In the genomic region with DNA sequence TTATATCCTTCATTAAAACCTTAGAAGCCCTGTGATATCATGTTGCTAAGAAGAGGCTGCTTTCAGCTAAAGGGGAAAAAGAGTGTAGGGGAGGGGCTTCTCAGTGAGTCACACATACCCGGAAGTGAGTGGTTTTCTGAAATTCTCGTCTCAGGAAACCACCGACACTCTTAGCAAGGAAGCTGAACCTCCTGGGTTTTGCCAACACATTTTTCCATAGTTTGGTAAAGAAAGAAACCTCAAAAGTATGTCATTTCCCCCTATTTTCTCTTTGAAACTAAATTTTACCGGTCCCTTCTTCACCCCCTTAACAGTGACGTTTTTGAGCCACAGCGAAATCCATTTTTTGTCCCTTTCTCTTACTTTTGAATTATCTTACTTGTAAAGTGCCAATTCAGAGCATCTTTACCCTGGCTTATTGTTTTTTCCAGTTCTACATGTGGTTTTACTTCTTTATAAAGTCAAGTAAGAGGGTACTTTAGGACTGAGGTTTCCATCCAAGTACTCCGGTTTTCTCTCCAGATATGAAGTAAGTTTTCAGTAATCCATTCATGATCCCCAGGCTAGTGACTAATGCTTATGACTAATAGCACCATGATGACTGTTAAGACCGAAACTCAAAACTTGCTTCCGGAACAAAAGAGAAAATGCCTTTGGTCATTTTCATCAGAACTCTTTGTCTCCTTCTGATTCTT, we compare ENCODE assay signal across 8 cellular contexts.
DNase-seq lines count a peak whose midpoint lies in the region; ATAC-seq and TF ChIP-seq lines count a peak whose summit lies in the region.

No MANE protein-coding gene starts in this region.

- H3K9me3 ChIP-seq in mucosa of rectum (ENCODE audit: control insufficient read depth in 2 of 2, low read length in 2 of 2) (no peaks in the 10 kb centered on the region), stomach (no peaks in the 10 kb centered on the region)

- H3K27me3 ChIP-seq in GM23338 (ENCODE audit: insufficient read depth) (no peaks in the 10 kb centered on the region), mucosa of rectum (ENCODE audit: control insufficient read depth in 2 of 2, insufficient read depth in 2 of 2, low read length in 2 of 2) (no peaks in the 10 kb centered on the region), stomach (no peaks in the 10 kb centered on the region)

- no peaks in the 10 kb centered on the region for H3F3A ChIP-seq in GM23338 (replicated peaks; ENCODE audit: low read depth)

- H3K36me3 Mint-ChIP-seq in GM23338 (ENCODE audit: low read depth): no peaks in the 10 kb centered on the region
- peaks cover 7% of the 10 kb centered on the region for H3K36me3 Mint-ChIP-seq in activated CD4-positive, alpha-beta T cell treated with anti-CD3 and anti-CD28 coated beads, Interleukin-2, amount 10 ng/mL, durations not matched to agents 24 days and 14 days (ENCODE audit: low read depth)

- 27 to 50% (median 36%) methylated on average over 9 of the region's 9 CpGs for WGBS in stomach, 5 donors

- no peak overlapping the region for H3K4me2 ChIP-seq in GM23338

- no peak for TF ChIP-seq EP300 in stomach (IDR thresholded peaks at IDR 0.05)

- no peak overlapping the region; the same call in 1 of the 2 replicates for H3K27ac Mint-ChIP-seq in GM23338
- peak overlapping the region; percentile 98 for H3K27ac Mint-ChIP-seq in activated CD4-positive, alpha-beta T cell treated with anti-CD3 and anti-CD28 coated beads, Interleukin-2, amount 10 ng/mL, durations not matched to agents 24 days and 14 days

- TF ChIP-seq POLR2A in stomach (IDR thresholded peaks at IDR 0.05): no peak

- DNase-seq in GF-D8 (lab: John Stamatoyannopoulos, UW): peak; percentile 72
- DNase-seq in GM23338 (ENCODE audit: low spot score): peak; percentile 40
- DNase-seq in LHCN-M2 (ENCODE audit: low read depth): peak; percentile 98
- DNase-seq in activated CD4-positive, alpha-beta T cell treated with anti-CD3 and anti-CD28 coated beads, Interleukin-2, amount 10 ng/mL, durations not matched to agents 24 days and 14 days: peak; percentile 91
- DNase-seq in effector CD4-positive, alpha-beta T cell: peak; percentile 54
- DNase-seq in stomach: no peak
- no peak for DNase-seq in posterior vena cava (ENCODE audit: low spot score)

- no peaks in the 10 kb centered on the region for H4K20me1 ChIP-seq in GM23338 (replicated peaks; ENCODE audit: insufficient read depth)

- H3K27ac ChIP-seq in GM23338 (ENCODE audit: low read depth) (no peak overlapping the region), mucosa of rectum (ENCODE audit: low read depth in 2 of 2, low read length in 2 of 2) (peak overlapping the region; percentile 78 to 82), stomach (peak overlapping the region in 4 of 5 donors; percentile 83 to 97 (median 88))

- intact Hi-C loops in activated CD4-positive, alpha-beta T cell treated with anti-CD3 and anti-CD28 coated beads, Interleukin-2, amount 10 ng/mL, durations not matched to agents 24 days and 14 days (cut with micrococcal nuclease): loop anchor here (1.0 to 10.0 kb wide), 10 partner anchors 41 to 1518 kb away; a partner anchor contains a TSS
- intact Hi-C loops in stomach (cut with DNase I; ENCODE audit: low total_unique reads) (no loop called here), posterior vena cava (cut with DNase I) (no loop called here)

- no peaks in the 10 kb centered on the region for H3K79me2 ChIP-seq in GM23338 (replicated peaks; ENCODE audit: insufficient read depth)

- no peaks in the 10 kb centered on the region for H3K9me3 Mint-ChIP-seq in GM23338
- H3K9me3 Mint-ChIP-seq in activated CD4-positive, alpha-beta T cell treated with anti-CD3 and anti-CD28 coated beads, Interleukin-2, amount 10 ng/mL, durations not matched to agents 24 days and 14 days: peaks cover 10% of the 10 kb centered on the region

- H3K4me1 ChIP-seq in GM23338 (ENCODE audit: insufficient read depth) (peaks cover 4% of the 10 kb centered on the region; the same call in 1 of the 2 replicates), mucosa of rectum (ENCODE audit: control insufficient read depth in 2 of 2, insufficient read depth in 2 of 2, low read length in 2 of 2) (peaks cover 4 to 8% of the 10 kb centered on the region in 2 donors), stomach (peaks cover 9 to 41% (median 21%) of the 10 kb centered on the region in 4 donors)

- H3K4me3 ChIP-seq in GM23338 (no peak overlapping the region), mucosa of rectum (ENCODE audit: low read length in 2 of 2) (peak overlapping the region; percentile 31 to 53), stomach (peak overlapping the region in 3 of 4 donors; percentile 3 to 18 (median 5))

- no peaks in the 10 kb centered on the region for H3K9me2 ChIP-seq in GM23338 (ENCODE audit: insufficient read depth)

- ATAC-seq in GM23338: peak; percentile 63

- H2AFZ ChIP-seq in GM23338: peak overlapping the region; percentile 75

- peaks cover 2% of the 10 kb centered on the region for H3K27me3 Mint-ChIP-seq in GM23338 (ENCODE audit: insufficient read depth, low read depth, poor library complexity)
- no peaks in the 10 kb centered on the region for H3K27me3 Mint-ChIP-seq in activated CD4-positive, alpha-beta T cell treated with anti-CD3 and anti-CD28 coated beads, Interleukin-2, amount 10 ng/mL, durations not matched to agents 24 days and 14 days

- H3K4me3 Mint-ChIP-seq in GM23338: no peak overlapping the region
- peak overlapping the region; percentile 84 for H3K4me3 Mint-ChIP-seq in activated CD4-positive, alpha-beta T cell treated with anti-CD3 and anti-CD28 coated beads, Interleukin-2, amount 10 ng/mL, durations not matched to agents 24 days and 14 days

- peaks cover 13% of the 10 kb centered on the region; the same call in 2 of the 3 replicates for H3K4me1 Mint-ChIP-seq in GM23338
- peaks cover 61% of the 10 kb centered on the region for H3K4me1 Mint-ChIP-seq in activated CD4-positive, alpha-beta T cell treated with anti-CD3 and anti-CD28 coated beads, Interleukin-2, amount 10 ng/mL, durations not matched to agents 24 days and 14 days

- H3K9ac ChIP-seq in mucosa of rectum (ENCODE audit: low read depth in 1 of 2, low read length in 2 of 2): peak overlapping the region in 1 of 2 donors; percentile 47

- H3K36me3 ChIP-seq in GM23338 (ENCODE audit: insufficient read depth) (no peaks in the 10 kb centered on the region), mucosa of rectum (ENCODE audit: control insufficient read depth in 2 of 2, insufficient read depth in 2 of 2, low read length in 2 of 2) (no peaks in the 10 kb centered on the region), stomach (peaks cover 0 to 41% (median 22%) of the 10 kb centered on the region in 4 donors)

- TF ChIP-seq CTCF in GM23338 (conservative IDR thresholded peaks at IDR 0.05; ENCODE audit: low read depth in 2 of 2): no peak
- TF ChIP-seq CTCF in stomach (IDR thresholded peaks at IDR 0.05): no peak

Comparison
In these comparisons a context has a peak if more than half of its experiments do, and no peak if none do; other contexts are left out.
1. DNase-seq: peak in GF-D8 (single experiment), GM23338 (single experiment), LHCN-M2 (single experiment), activated CD4-positive, alpha-beta T cell treated with anti-CD3 and anti-CD28 coated beads, Interleukin-2, amount 10 ng/mL, durations not matched to agents 24 days and 14 days (single experiment) and effector CD4-positive, alpha-beta T cell (single experiment); none in stomach (single experiment) and posterior vena cava (single experiment).